ENCODE assay signal across 11 cellular contexts in the genomic region with DNA sequence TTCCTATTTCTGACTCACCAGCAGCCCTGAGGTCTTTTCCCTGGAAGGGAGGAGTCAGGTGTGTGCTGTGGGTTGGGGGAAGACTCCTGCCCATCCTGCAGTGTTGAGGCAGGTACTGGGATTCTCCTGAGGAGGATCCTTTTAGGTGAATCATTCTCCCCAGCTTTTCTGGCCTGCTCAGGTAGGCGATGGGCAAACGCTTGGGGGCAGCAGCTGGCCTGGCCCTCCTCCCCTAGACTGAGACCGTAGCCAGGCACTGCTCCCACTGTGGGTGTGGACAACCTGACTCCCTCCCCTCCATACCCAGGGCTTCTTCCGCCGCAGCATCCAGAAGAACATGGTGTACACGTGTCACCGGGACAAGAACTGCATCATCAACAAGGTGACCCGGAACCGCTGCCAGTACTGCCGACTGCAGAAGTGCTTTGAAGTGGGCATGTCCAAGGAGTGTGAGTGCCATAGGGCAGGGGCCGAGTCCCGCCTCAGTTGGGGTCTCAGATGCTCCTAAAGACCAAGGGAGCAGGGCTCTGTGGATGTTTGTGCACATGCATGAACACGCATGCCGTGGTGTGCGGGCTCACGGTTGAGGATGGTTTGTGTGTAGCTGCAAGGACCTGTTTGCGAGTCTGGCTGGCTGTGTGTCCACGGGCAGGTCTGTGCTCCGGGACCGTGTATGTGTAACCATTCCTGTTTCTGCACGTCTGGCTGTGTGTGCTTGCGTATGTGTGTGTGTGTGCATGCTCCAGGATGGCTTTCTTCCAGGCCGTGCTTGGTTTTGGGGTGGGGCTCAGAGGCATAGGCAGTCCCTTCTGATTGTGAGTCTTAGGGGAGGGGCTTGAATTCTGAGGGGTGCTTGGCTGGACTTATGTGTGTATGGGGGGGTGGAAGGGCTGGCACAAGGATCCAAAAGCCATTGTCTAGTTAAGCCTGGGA. TPM values are rescaled to one million over a fixed set of nuclear protein-coding genes. Genes with fewer than 3 reads are reported as not detected.
DNase-seq lines count a peak whose midpoint lies in the region; ATAC-seq, FAIRE-seq and TF ChIP-seq lines count a peak whose summit lies in the region.
"Had no signal": no experiment of that assay in that cellular context is flagged by ENCODE, and none has a peak within 500 bp of the region (broad histone marks: within the 10 kb centered on the region; RNA-seq: fewer than 3 reads in every experiment).

No MANE protein-coding gene starts in this region.

- peaks cover 50% of the 10 kb centered on the region for H3K79me2 ChIP-seq in endothelial cell of umbilical vein (ENCODE audit: control insufficient read depth, insufficient read depth, low read length)

- no peak overlapping the region for H3K4me2 ChIP-seq in endothelial cell of umbilical vein (ENCODE audit: insufficient read depth, low read length)

- H3K36me3 ChIP-seq in endothelial cell of umbilical vein (ENCODE audit: control insufficient read depth in 2 of 2, extremely low read depth in 1 of 2, insufficient read depth in 2 of 2, low read length in 2 of 2) (peaks cover 3 to 40% of the 10 kb centered on the region in 2 experiments), vagina (peaks cover 3 to 35% of the 10 kb centered on the region in 2 donors)

- no peaks in the 10 kb centered on the region for H3K27me3 ChIP-seq in endothelial cell of umbilical vein (ENCODE audit: control insufficient read depth in 2 of 2, insufficient read depth in 2 of 2, low read length in 2 of 2)
- no peaks in the 10 kb centered on the region for H3K27me3 ChIP-seq in vagina

- no peak overlapping the region for H2AFZ ChIP-seq in endothelial cell of umbilical vein (ENCODE audit: low read depth, low read length)

- H4K20me1 ChIP-seq in endothelial cell of umbilical vein (replicated peaks; ENCODE audit: control insufficient read depth, extremely low read depth, insufficient read depth, low read length), result no peaks in the 10 kb centered on the region

- no TSS peak for BruUV-seq in endothelial cell of umbilical vein (replicated peaks; lab: Mats Ljungman, UMichigan)

- dilution Hi-C loops in endothelial cell of umbilical vein (cut with MboI; ENCODE audit: extremely low pct_ligation_motif_present, low sequenced_read_pairs), result no loop called here

- H3K9ac ChIP-seq in endothelial cell of umbilical vein (replicated peaks; ENCODE audit: extremely low read depth, insufficient read depth, low read length), result no peak overlapping the region

- no peak for TF ChIP-seq POLR2A in endothelial cell of umbilical vein (IDR thresholded peaks at IDR 0.05; ENCODE audit: low read depth, low read length)
- TF ChIP-seq POLR2A in vagina (IDR thresholded peaks at IDR 0.05), result no peak

- POLR2A ChIA-PET in endothelial cell of umbilical vein (lab: Charles Lee), result no interaction called here

- no peaks in the 10 kb centered on the region for H3K9me1 ChIP-seq in endothelial cell of umbilical vein (replicated peaks; ENCODE audit: control insufficient read depth, extremely low read depth, insufficient read depth, low read length)

- H3K4me1 ChIP-seq in endothelial cell of umbilical vein (ENCODE audit: control insufficient read depth, extremely low read depth, insufficient read depth, low read length) (peaks cover 50% of the 10 kb centered on the region), vagina (peaks cover 68% of the 10 kb centered on the region)

- H3K9me3 ChIP-seq in endothelial cell of umbilical vein (replicated peaks; ENCODE audit: control insufficient read depth, insufficient read depth, low read length) (no peaks in the 10 kb centered on the region), vagina (no peaks in the 10 kb centered on the region)
- H3K9me3 ChIP-seq: mucosa of descending colon had no signal

- FAIRE-seq in endothelial cell of umbilical vein (lab: Jason Lieb, UNC), result peak; percentile 54
- FAIRE-seq: colon had no signal

- no peak for DNase-seq in Right ventricle myocardium inferior (ENCODE audit: missing footprints)
- no peak for DNase-seq in cardiac septum (ENCODE audit: low spot score)
- no peak for DNase-seq in endothelial cell of umbilical vein (ENCODE audit: low read depth, low spot score)
- peak; percentile 41 for DNase-seq in myocyte (ENCODE audit: low read depth)
- no peak for DNase-seq in vagina (ENCODE audit: extremely low spot score in 2 of 2)
- no peak for DNase-seq in NCI-H510A treated with DMSO at 0.1 percent for 48 hours (lab: John Stamatoyannopoulos, UW)
- DNase-seq: NCI-H2029 had no signal

- H3K4me3 ChIP-seq in endothelial cell of umbilical vein (replicated peaks in 1 of 3; ENCODE audit: insufficient read depth in 1 of 3, low read depth in 1 of 3, low read length in 3 of 3) (no peak overlapping the region), vagina (no peak overlapping the region)
- H3K4me3 ChIP-seq: mucosa of descending colon had no signal

- ATAC-seq in Right ventricle myocardium inferior (peak; percentile 38), HG02610 (IDR thresholded peaks at IDR 0.05; ENCODE audit: unreplicated experiment) (no peak), HG03432 (IDR thresholded peaks at IDR 0.05; ENCODE audit: unreplicated experiment) (no peak)
- ATAC-seq: mucosa of descending colon had no signal

- CTCF ChIA-PET in endothelial cell of umbilical vein (lab: Charles Lee), result interaction anchor here (10.6 to 18.3 kb wide), 2 partner anchors 33 to 44 kb away, joined by 109 to 530 read pairs; a partner anchor contains a TSS

- H3K27ac ChIP-seq in endothelial cell of umbilical vein (ENCODE audit: insufficient read depth, low read depth, low read length) (no peak overlapping the region), vagina (peak overlapping the region; percentile 97)

- intact Hi-C loops in Right ventricle myocardium inferior (cut with DNase I) (loop anchor here (2.0 to 10.0 kb wide), 3 partner anchors 39 to 245 kb away; a partner anchor contains a TSS), cardiac septum (cut with DNase I) (loop anchor here (10.0 kb wide), 1 partner anchor 145 kb away; no protein-coding TSS in a partner anchor), endothelial cell of umbilical vein (cut with micrococcal nuclease) (loop anchor here (5.0 kb wide), 1 partner anchor 132 kb away; a partner anchor contains a TSS), vagina (cut with DNase I) (no loop called here)

- TF ChIP-seq CTCF in endothelial cell of umbilical vein (IDR thresholded peaks at IDR 0.05; ENCODE audit: extremely low read depth in 1 of 2, insufficient read depth in 1 of 2, low read depth in 1 of 2, low read length in 2 of 2) (no peak), vagina (IDR thresholded peaks at IDR 0.05) (no peak)

TF ChIP-seq in endothelial cell of umbilical vein, 7 proteins besides CTCF, POLR2A, EP300 and RAD21:
- TF ChIP-seq, protein P1, sequence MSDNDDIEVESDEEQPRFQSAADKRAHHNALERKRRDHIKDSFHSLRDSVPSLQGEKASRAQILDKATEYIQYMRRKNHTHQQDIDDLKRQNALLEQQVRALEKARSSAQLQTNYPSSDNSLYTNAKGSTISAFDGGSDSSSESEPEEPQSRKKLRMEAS (IDR thresholded peaks at IDR 0.05; ENCODE audit: insufficient read depth, insufficient read length), result no peak
- no peak for TF ChIP-seq EZH2 (IDR thresholded peaks at IDR 0.05; ENCODE audit: borderline replicate concordance, low read depth, low read length, severe bottlenecking)

RNA-seq across cellular contexts. Expression of a gene that starts 14.8 kb away (rescaled TPM):
- total RNA-seq in Right ventricle myocardium inferior (0.92 TPM), cardiac septum (2.6 TPM), endothelial cell of umbilical vein (0.39 and 0.40 TPM in 2 replicates), myocyte (not detected in 2 replicates), vagina (12.0 TPM)
- 0.10 TPM in 1 of 2 replicates, not detected in the other for polyA plus RNA-seq in endothelial cell of umbilical vein
- not detected in 2 replicates for polyA plus RNA-seq in endothelial cell of umbilical vein (2011; cell fraction: cytosol; rRNA removed)
- polyA plus RNA-seq in endothelial cell of umbilical vein (2011; cell fraction: nucleus; rRNA removed), result not detected in 2 replicates
- polyA plus RNA-seq in endothelial cell of umbilical vein (2012), result not detected in 2 replicates
- not detected in 2 replicates for polyA minus RNA-seq in endothelial cell of umbilical vein
- polyA minus RNA-seq in endothelial cell of umbilical vein (2011; cell fraction: cytosol; rRNA and poly(A)+ RNA removed), result not detected
- polyA minus RNA-seq in endothelial cell of umbilical vein (2011; cell fraction: nucleus; rRNA and poly(A)+ RNA removed), result not detected in 2 replicates
- polyA plus RNA-seq in myocyte (2012), result 0.90 TPM

RNA-seq across cellular contexts. Expression of a gene that starts 40.8 kb away (rescaled TPM):
- total RNA-seq in Right ventricle myocardium inferior, result 17.9 TPM
- 30.7 TPM for total RNA-seq in cardiac septum
- total RNA-seq in endothelial cell of umbilical vein, result 37.8 and 43.4 TPM in 2 replicates
- polyA plus RNA-seq in endothelial cell of umbilical vein, result 11.2 and 11.9 TPM in 2 replicates
- 11.3 and 13.6 TPM in 2 replicates for polyA plus RNA-seq in endothelial cell of umbilical vein (2011; cell fraction: cytosol; rRNA removed)
- 9.9 and 12.3 TPM in 2 replicates for polyA plus RNA-seq in endothelial cell of umbilical vein (2011; cell fraction: nucleus; rRNA removed)
- 27.6 and 34.9 TPM in 2 replicates for polyA plus RNA-seq in endothelial cell of umbilical vein (2012)
- polyA minus RNA-seq in endothelial cell of umbilical vein, result 11.6 and 20.5 TPM in 2 replicates
- polyA minus RNA-seq in endothelial cell of umbilical vein (2011; cell fraction: cytosol; rRNA and poly(A)+ RNA removed), result 6.7 TPM
- polyA minus RNA-seq in endothelial cell of umbilical vein (2011; cell fraction: nucleus; rRNA and poly(A)+ RNA removed), result 8.0 and 10.0 TPM in 2 replicates
- total RNA-seq in myocyte, result 37.2 and 39.2 TPM in 2 replicates
- polyA plus RNA-seq in myocyte (2012), result 72.7 TPM
- total RNA-seq in vagina, result 58.9 TPM
